8 cellular contexts compared by ENCODE assay signal in the genomic region with DNA sequence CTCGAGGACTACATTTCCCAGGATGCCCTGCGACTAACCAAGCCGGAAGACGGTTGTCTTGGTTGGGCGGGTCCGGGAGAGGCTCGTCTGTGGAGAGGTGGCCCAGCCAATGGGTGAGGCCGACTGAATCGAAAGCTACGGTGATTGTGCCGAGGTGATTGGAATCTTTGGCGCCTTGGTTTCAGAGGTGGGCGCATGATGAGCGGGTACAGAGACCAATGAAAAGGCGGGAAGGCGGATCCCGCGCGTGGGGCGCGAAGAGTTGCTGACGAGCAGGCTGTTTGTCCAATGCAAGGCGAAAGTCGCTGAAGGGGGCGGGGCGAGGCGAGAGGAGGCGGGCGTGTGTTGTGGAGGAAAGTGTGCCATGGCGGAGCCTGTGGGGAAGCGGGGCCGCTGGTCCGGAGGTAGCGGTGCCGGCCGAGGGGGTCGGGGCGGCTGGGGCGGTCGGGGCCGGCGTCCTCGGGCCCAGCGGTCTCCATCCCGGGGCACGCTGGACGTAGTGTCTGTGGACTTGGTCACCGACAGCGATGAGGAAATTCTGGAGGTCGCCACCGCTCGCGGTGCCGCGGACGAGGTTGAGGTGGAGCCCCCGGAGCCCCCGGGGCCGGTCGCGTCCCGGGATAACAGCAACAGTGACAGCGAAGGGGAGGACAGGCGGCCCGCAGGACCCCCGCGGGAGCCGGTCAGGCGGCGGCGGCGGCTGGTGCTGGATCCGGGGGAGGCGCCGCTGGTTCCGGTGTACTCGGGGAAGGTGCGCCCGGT. TPM values are rescaled to one million over a fixed set of nuclear protein-coding genes. Genes with fewer than 3 reads are reported as not detected.
DNase-seq lines count a peak whose midpoint lies in the region; ATAC-seq and TF ChIP-seq lines count a peak whose summit lies in the region.

TSS of gene NFATC2IP (plus strand) at position 290 of the 762 bp plus-strand sequence. CDS start at position 365, 75 bp downstream.

- WGBS in liver = under 1% methylated on average over 79 of the region's 79 CpGs

- peak; percentile 16 to 33 for TF ChIP-seq RAD21 in liver (IDR thresholded peaks at IDR 0.05)

- intact Hi-C loops in activated CD4-positive, alpha-beta memory T cell treated with anti-CD3 and anti-CD28 coated beads for 36 hours (cut with micrococcal nuclease) = loop anchor here (1.0 to 5.0 kb wide), 4 partner anchors 26 to 127 kb away; partner anchors contain the start of genes RABEP2, SH2B1 and TUFM
- intact Hi-C loops in dorsolateral prefrontal cortex (cut with DNase I) = loop anchor here (1.0 to 5.0 kb wide), 4 partner anchors 23 to 851 kb away; partner anchors contain the start of genes SH2B1 (in 2 of the 2), SPNS1 (in 1 of the 2) and TUFM (in 1 of the 2)

- H3K36me3 ChIP-seq in liver (ENCODE audit: control insufficient read depth in 4 of 4, insufficient read depth in 3 of 4, low read depth in 1 of 4, low read length in 3 of 4) = peaks cover under 1 to 20% (median 14%) of the 10 kb centered on the region in 4 donors

- H3K4me3 Mint-ChIP-seq in activated CD4-positive, alpha-beta memory T cell treated with anti-CD3 and anti-CD28 coated beads for 36 hours = peak within 1 kb of the TSS; percentile 95

- POLR2A ChIA-PET in activated CD4-positive, alpha-beta memory T cell treated with anti-CD3 and anti-CD28 coated beads for 36 hours (lab: Charles Lee) = interaction anchor here (0.5 to 0.6 kb wide), 2 partner anchors 105 to 782 kb away, joined by 3 read pairs; partner anchors contain the start of gene TUFM

- H3K4me3 ChIP-seq in dorsolateral prefrontal cortex (peak within 1 kb of the TSS; percentile 70 to 100 (median 96)), liver (ENCODE audit: low read depth in 1 of 3, low read length in 3 of 3) (peak within 1 kb of the TSS; percentile 68 to 99 (median 80))

- H3K27me3 ChIP-seq in dorsolateral prefrontal cortex (no peaks in the 10 kb centered on the region), liver (ENCODE audit: control insufficient read depth in 4 of 4, insufficient read depth in 4 of 4, low read length in 3 of 4) (no peaks in the 10 kb centered on the region)

- TF ChIP-seq CTCF in dorsolateral prefrontal cortex (IDR thresholded peaks at IDR 0.05 in 54 of 56, conservative IDR thresholded peaks at IDR 0.05 in 2 of 56; ENCODE audit: low read depth in 1 of 56, partially characterized antibody in 56 of 56) (peak in 17 of 56 donors; percentile 5 to 53 (median 22)), liver (IDR thresholded peaks at IDR 0.05; ENCODE audit: low read depth, low read length, missing input control) (no peak)

- H3K4me1 ChIP-seq in liver (ENCODE audit: control insufficient read depth in 4 of 4, insufficient read depth in 4 of 4, low read length in 3 of 4) = peaks cover 2 to 14% (median 13%) of the 10 kb centered on the region in 4 donors

- no peaks in the 10 kb centered on the region for H3K27me3 Mint-ChIP-seq in activated CD4-positive, alpha-beta memory T cell treated with anti-CD3 and anti-CD28 coated beads for 36 hours

- H3K27ac ChIP-seq in dorsolateral prefrontal cortex (peak within 1 kb of the TSS; percentile 1 to 93 (median 81)), liver (ENCODE audit: low read depth in 1 of 2, low read length in 2 of 2) (peak within 1 kb of the TSS; percentile 57 to 76)

- H3K9ac ChIP-seq in liver (ENCODE audit: low read depth in 1 of 2, low read length in 2 of 2) = peak within 1 kb of the TSS; percentile 58 to 71

- peaks cover 27% of the 10 kb centered on the region for H3K36me3 Mint-ChIP-seq in activated CD4-positive, alpha-beta memory T cell treated with anti-CD3 and anti-CD28 coated beads for 36 hours

- ATAC-seq in GM19438 (IDR thresholded peaks at IDR 0.05; ENCODE audit: low read depth, unreplicated experiment) = peak; percentile 91
- ATAC-seq in HG03575 (IDR thresholded peaks at IDR 0.05; ENCODE audit: extremely low read depth, insufficient number of reproducible peaks, low FRiP score, unreplicated experiment) = peak; percentile 79

- no peaks in the 10 kb centered on the region for H3K9me3 ChIP-seq in liver (ENCODE audit: control insufficient read depth in 4 of 4, low read length in 3 of 4)

- H3K27ac Mint-ChIP-seq in activated CD4-positive, alpha-beta memory T cell treated with anti-CD3 and anti-CD28 coated beads for 36 hours = peak within 1 kb of the TSS; percentile 91

- no peaks in the 10 kb centered on the region for H3K9me3 Mint-ChIP-seq in activated CD4-positive, alpha-beta memory T cell treated with anti-CD3 and anti-CD28 coated beads for 36 hours

- CTCF ChIA-PET in activated CD4-positive, alpha-beta memory T cell treated with anti-CD3 and anti-CD28 coated beads for 36 hours (lab: Charles Lee) = interaction anchor here (0.9 to 1.4 kb wide), 3 partner anchors 26 to 102 kb away, joined by 3 to 4 read pairs (median 3); no protein-coding TSS in a partner anchor

- H3K4me1 Mint-ChIP-seq in activated CD4-positive, alpha-beta memory T cell treated with anti-CD3 and anti-CD28 coated beads for 36 hours (ENCODE audit: low read depth) = peaks cover 24% of the 10 kb centered on the region

- peak; percentile 100 for DNase-seq in CD1c-positive myeloid dendritic cell (ENCODE audit: extremely low spot score)
- DNase-seq in NCI-H82 treated with DMSO at 0.1 percent for 48 hours (lab: John Stamatoyannopoulos, UW; ENCODE audit: unreplicated experiment) = peak; percentile 98
- peak; percentile 100 for DNase-seq in activated CD4-positive, alpha-beta memory T cell treated with anti-CD3 and anti-CD28 coated beads for 36 hours
- DNase-seq in dorsolateral prefrontal cortex = peak; percentile 100
- peak; percentile 100 for DNase-seq in stimulated activated CD4-positive, alpha-beta T cell treated with anti-CD3 and anti-CD28 coated beads, Interleukin-4, amount 100 ng/mL, for 24 hours

TF ChIP-seq in liver, 16 proteins besides CTCF, POLR2A, EP300 and RAD21:
- TF ChIP-seq, protein P1, sequence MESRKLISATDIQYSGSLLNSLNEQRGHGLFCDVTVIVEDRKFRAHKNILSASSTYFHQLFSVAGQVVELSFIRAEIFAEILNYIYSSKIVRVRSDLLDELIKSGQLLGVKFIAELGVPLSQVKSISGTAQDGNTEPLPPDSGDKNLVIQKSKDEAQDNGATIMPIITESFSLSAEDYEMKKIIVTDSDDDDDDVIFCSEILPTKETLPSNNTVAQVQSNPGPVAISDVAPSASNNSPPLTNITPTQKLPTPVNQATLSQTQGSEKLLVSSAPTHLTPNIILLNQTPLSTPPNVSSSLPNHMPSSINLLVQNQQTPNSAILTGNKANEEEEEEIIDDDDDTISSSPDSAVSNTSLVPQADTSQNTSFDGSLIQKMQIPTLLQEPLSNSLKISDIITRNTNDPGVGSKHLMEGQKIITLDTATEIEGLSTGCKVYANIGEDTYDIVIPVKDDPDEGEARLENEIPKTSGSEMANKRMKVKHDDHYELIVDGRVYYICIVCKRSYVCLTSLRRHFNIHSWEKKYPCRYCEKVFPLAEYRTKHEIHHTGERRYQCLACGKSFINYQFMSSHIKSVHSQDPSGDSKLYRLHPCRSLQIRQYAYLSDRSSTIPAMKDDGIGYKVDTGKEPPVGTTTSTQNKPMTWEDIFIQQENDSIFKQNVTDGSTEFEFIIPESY (IDR thresholded peaks at IDR 0.05) = peak; percentile 74
- TF ChIP-seq HNF4A (conservative IDR thresholded peaks at IDR 0.05) (peak in 1 of 2 donors; percentile 19), SP1 (IDR thresholded peaks at IDR 0.05) (peak; percentile 99), YY1 (IDR thresholded peaks at IDR 0.05) (peak; percentile 90), GABPA (IDR thresholded peaks at IDR 0.05 in 1 of 2, conservative IDR thresholded peaks at IDR 0.05 in 1 of 2) (peak; percentile 74 to 95), TAF1 (conservative IDR thresholded peaks at IDR 0.05) (no peak), JUND (IDR thresholded peaks at IDR 0.05) (no peak), RXRA (IDR thresholded peaks at IDR 0.05) (peak in 1 of 2 donors; percentile 23)
- TF ChIP-seq, protein P2, sequence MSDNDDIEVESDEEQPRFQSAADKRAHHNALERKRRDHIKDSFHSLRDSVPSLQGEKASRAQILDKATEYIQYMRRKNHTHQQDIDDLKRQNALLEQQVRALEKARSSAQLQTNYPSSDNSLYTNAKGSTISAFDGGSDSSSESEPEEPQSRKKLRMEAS (IDR thresholded peaks at IDR 0.05) = peak; percentile 63

RNA-seq across cellular contexts. Expression of gene NFATC2IP, which starts in this region (rescaled TPM):
- 10 to 100 TPM; 57.7 to 64.6 TPM for total RNA-seq in activated CD4-positive, alpha-beta memory T cell treated with anti-CD3 and anti-CD28 coated beads for 36 hours
- total RNA-seq in dorsolateral prefrontal cortex (10 to 100 TPM; 23.5 to 52.5 (median 35.3) TPM), liver (10 to 100 TPM; 16.7 to 17.6 TPM)
- 1 to 10 TPM; 5.8 to 7.1 TPM for polyA plus RNA-seq in liver

Comparison
In these comparisons a context has a peak if more than half of its experiments do, and no peak if none do; other contexts are left out.
1. Peak in every context shown above with its lines: DNase-seq, ATAC-seq, H3K4me3 ChIP-seq and H3K27ac ChIP-seq.